In genomic region chr12:12582895-12583303, GRCh38 we compare ENCODE assay signal across 8 cellular contexts.
DNase-seq lines count a peak whose midpoint lies in the region; ATAC-seq, FAIRE-seq and TF ChIP-seq lines count a peak whose summit lies in the region.

No MANE protein-coding gene starts in this region.

- TF ChIP-seq POLR2A in GM18505 (IDR thresholded peaks at IDR 0.05; ENCODE audit: borderline replicate concordance, extremely low read depth, insufficient read depth, insufficient read length): no peak
- TF ChIP-seq POLR2A in H54 (IDR thresholded peaks at IDR 0.05; ENCODE audit: low read depth, low read length): no peak

- ATAC-seq in GM18505 (IDR thresholded peaks at IDR 0.05; ENCODE audit: unreplicated experiment) (peak; percentile 84), GM21786 (IDR thresholded peaks at IDR 0.05; ENCODE audit: unreplicated experiment) (peak; percentile 92)

- no peak for FAIRE-seq in H54 (lab: Jason Lieb, UNC)
- FAIRE-seq in D721Med (lab: Jason Lieb, UNC): no peak

- DNase-seq in MV-4-11 (lab: John Stamatoyannopoulos, UW) (peak; percentile 21), germinal center (ENCODE audit: low spot score) (peak; percentile 52), DMS114 treated with DMSO at 0.1 percent for 48 hours (lab: John Stamatoyannopoulos, UW; ENCODE audit: unreplicated experiment) (no peak), HuH-7 (ENCODE audit: low spot score) (no peak), H54 (ENCODE audit: insufficient read length, low spot score) (no peak), D721Med (ENCODE audit: insufficient read length, low spot score) (no peak)

- TF ChIP-seq CTCF in D721Med (IDR thresholded peaks at IDR 0.05; ENCODE audit: insufficient read depth, missing control alignments): no peak

Comparison
In these comparisons a context has a peak if more than half of its experiments do, and no peak if none do; other contexts are left out.
1. DNase-seq: peak in MV-4-11 (single experiment) and germinal center (single experiment); none in DMS114 treated with DMSO at 0.1 percent for 48 hours (single experiment), HuH-7 (single experiment), H54 (single experiment) and D721Med (single experiment).